1 cellular context compared by ENCODE assay signal in the genomic region with DNA sequence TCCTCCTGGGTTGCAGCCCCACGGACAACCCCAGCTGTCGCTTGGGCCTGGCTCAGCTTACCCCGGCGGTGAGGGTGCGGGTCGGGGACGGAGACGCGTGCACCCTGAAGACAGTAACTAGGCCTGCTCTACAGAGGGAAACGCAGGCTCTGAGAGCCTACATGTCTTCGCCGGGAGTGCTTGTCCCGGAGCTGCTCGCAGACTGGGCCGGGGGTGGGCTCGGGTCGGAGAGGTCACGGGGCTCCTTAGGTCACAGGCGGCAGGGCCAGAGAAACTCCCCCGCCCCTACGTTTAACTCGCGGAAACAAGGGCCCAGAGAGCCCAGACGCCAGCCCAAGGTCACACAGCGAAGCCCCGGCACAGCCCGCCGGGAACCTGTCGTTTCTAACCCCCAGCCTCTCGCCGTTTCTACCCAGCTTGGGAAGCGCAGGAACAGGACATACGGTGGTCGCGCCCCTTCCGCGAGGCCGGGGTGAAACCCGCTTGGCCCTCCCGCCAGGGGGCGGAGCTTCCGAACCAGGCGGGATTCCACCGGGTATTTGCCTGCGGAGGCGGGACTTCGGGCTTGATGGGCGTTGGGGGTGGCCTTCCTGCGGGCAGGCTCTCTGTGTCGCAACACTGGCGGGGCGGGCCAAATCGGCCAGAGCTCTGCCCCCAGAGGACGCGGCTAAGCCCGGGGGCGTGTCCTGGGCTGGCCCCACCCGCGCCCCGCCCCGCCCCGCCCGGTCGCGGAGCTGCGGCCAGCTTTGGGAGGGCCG.
A peak's percentile ranks its signal among the peaks of the same experiment; 100 is the strongest.
TF ChIP-seq lines count a peak whose summit lies in the region.

A gene with protein sequence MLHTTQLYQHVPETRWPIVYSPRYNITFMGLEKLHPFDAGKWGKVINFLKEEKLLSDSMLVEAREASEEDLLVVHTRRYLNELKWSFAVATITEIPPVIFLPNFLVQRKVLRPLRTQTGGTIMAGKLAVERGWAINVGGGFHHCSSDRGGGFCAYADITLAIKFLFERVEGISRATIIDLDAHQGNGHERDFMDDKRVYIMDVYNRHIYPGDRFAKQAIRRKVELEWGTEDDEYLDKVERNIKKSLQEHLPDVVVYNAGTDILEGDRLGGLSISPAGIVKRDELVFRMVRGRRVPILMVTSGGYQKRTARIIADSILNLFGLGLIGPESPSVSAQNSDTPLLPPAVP (plus strand): TSS at position 725 of the 758 bp plus-strand sequence. CDS start 42 bp downstream, outside the sequence.

TF ChIP-seq in H1, 55 proteins besides CTCF, POLR2A, EP300 and RAD21 (continues in another document):
- no peak for TF ChIP-seq BACH1 (IDR thresholded peaks at IDR 0.05; ENCODE audit: low read length)
- TF ChIP-seq SUZ12 (IDR thresholded peaks at IDR 0.05; ENCODE audit: low read length) = no peak
- TF ChIP-seq RNF2 (IDR thresholded peaks at IDR 0.05; ENCODE audit: borderline replicate concordance, low read depth, low read length, missing control alignments, poor library complexity, severe bottlenecking) = no peak
- TF ChIP-seq SAP30 (IDR thresholded peaks at IDR 0.05; ENCODE audit: insufficient read depth, insufficient replicate concordance, low read length) = no peak
- TF ChIP-seq, protein P1, sequence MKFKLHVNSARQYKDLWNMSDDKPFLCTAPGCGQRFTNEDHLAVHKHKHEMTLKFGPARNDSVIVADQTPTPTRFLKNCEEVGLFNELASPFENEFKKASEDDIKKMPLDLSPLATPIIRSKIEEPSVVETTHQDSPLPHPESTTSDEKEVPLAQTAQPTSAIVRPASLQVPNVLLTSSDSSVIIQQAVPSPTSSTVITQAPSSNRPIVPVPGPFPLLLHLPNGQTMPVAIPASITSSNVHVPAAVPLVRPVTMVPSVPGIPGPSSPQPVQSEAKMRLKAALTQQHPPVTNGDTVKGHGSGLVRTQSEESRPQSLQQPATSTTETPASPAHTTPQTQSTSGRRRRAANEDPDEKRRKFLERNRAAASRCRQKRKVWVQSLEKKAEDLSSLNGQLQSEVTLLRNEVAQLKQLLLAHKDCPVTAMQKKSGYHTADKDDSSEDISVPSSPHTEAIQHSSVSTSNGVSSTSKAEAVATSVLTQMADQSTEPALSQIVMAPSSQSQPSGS (IDR thresholded peaks at IDR 0.05; ENCODE audit: low read length) = no peak
- TF ChIP-seq, protein P2, sequence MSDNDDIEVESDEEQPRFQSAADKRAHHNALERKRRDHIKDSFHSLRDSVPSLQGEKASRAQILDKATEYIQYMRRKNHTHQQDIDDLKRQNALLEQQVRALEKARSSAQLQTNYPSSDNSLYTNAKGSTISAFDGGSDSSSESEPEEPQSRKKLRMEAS (IDR thresholded peaks at IDR 0.05) = no peak
- TF ChIP-seq, protein P3, sequence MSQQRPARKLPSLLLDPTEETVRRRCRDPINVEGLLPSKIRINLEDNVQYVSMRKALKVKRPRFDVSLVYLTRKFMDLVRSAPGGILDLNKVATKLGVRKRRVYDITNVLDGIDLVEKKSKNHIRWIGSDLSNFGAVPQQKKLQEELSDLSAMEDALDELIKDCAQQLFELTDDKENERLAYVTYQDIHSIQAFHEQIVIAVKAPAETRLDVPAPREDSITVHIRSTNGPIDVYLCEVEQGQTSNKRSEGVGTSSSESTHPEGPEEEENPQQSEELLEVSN (IDR thresholded peaks at IDR 0.05) = no peak
- TF ChIP-seq HDAC2 (IDR thresholded peaks at IDR 0.05; ENCODE audit: borderline replicate concordance in 1 of 2, low read depth in 2 of 2, low read length in 2 of 2) = no peak
- TF ChIP-seq SP1 (IDR thresholded peaks at IDR 0.05; ENCODE audit: low read depth, low read length) = peak; percentile 48; the same call in 1 of the 2 replicates
- 0 out of 2 replicates have a peak, but pooled peaks have one; percentile 1 for TF ChIP-seq YY1 (IDR thresholded peaks at IDR 0.05; ENCODE audit: low read depth, low read length)
- no peak for TF ChIP-seq RFX5 (IDR thresholded peaks at IDR 0.05; ENCODE audit: borderline replicate concordance, low read depth, low read length)
- no peak for TF ChIP-seq KDM5A (IDR thresholded peaks at IDR 0.05; ENCODE audit: low read length)
- TF ChIP-seq, protein P4, sequence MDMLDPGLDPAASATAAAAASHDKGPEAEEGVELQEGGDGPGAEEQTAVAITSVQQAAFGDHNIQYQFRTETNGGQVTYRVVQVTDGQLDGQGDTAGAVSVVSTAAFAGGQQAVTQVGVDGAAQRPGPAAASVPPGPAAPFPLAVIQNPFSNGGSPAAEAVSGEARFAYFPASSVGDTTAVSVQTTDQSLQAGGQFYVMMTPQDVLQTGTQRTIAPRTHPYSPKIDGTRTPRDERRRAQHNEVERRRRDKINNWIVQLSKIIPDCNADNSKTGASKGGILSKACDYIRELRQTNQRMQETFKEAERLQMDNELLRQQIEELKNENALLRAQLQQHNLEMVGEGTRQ (IDR thresholded peaks at IDR 0.05; ENCODE audit: low read length) = no peak
- TF ChIP-seq JUND (IDR thresholded peaks at IDR 0.05; ENCODE audit: low read length) = no peak
- TF ChIP-seq EGR1 (IDR thresholded peaks at IDR 0.05; ENCODE audit: borderline replicate concordance, low read depth, low read length) = no peak
- TF ChIP-seq TAF7 (optimal IDR thresholded peaks at IDR 0.05; ENCODE audit: borderline replicate concordance, low read depth, low read length) = no peak
- TF ChIP-seq KDM1A (IDR thresholded peaks at IDR 0.05; ENCODE audit: borderline replicate concordance, low read length) = peak; percentile 67
- no peak for TF ChIP-seq POU5F1 (IDR thresholded peaks at IDR 0.05; ENCODE audit: low read depth, low read length)
- TF ChIP-seq CEBPB (IDR thresholded peaks at IDR 0.05; ENCODE audit: low read depth, low read length) = peak; percentile 99
- no peak for TF ChIP-seq GTF2F1 (IDR thresholded peaks at IDR 0.05; ENCODE audit: borderline replicate concordance, low read depth, low read length)
- TF ChIP-seq TAF1 (IDR thresholded peaks at IDR 0.05; ENCODE audit: low read depth, low read length) = 0 out of 2 replicates have a peak, but pooled peaks have one; percentile 53
- 0 out of 2 replicates have a peak, but pooled peaks have one; percentile 60 for TF ChIP-seq POLR2AphosphoS5 (IDR thresholded peaks at IDR 0.05; ENCODE audit: low read depth, low read length)
- TF ChIP-seq, protein P5, sequence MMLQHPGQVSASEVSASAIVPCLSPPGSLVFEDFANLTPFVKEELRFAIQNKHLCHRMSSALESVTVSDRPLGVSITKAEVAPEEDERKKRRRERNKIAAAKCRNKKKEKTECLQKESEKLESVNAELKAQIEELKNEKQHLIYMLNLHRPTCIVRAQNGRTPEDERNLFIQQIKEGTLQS (IDR thresholded peaks at IDR 0.05; ENCODE audit: insufficient read depth, low read depth, low read length) = no peak
- TF ChIP-seq TCF12 (IDR thresholded peaks at IDR 0.05; ENCODE audit: low read depth, low read length) = no peak
- no peak for TF ChIP-seq CHD1 (IDR thresholded peaks at IDR 0.05; ENCODE audit: low read depth, low read length)
- no peak for TF ChIP-seq JUN (IDR thresholded peaks at IDR 0.05; ENCODE audit: low read depth, low read length)
- TF ChIP-seq HDAC6 (IDR thresholded peaks at IDR 0.05; ENCODE audit: low read depth, low read length) = no peak
- TF ChIP-seq RXRA (IDR thresholded peaks at IDR 0.05; ENCODE audit: insufficient read depth, low read depth, low read length) = no peak
- TF ChIP-seq, protein P6, sequence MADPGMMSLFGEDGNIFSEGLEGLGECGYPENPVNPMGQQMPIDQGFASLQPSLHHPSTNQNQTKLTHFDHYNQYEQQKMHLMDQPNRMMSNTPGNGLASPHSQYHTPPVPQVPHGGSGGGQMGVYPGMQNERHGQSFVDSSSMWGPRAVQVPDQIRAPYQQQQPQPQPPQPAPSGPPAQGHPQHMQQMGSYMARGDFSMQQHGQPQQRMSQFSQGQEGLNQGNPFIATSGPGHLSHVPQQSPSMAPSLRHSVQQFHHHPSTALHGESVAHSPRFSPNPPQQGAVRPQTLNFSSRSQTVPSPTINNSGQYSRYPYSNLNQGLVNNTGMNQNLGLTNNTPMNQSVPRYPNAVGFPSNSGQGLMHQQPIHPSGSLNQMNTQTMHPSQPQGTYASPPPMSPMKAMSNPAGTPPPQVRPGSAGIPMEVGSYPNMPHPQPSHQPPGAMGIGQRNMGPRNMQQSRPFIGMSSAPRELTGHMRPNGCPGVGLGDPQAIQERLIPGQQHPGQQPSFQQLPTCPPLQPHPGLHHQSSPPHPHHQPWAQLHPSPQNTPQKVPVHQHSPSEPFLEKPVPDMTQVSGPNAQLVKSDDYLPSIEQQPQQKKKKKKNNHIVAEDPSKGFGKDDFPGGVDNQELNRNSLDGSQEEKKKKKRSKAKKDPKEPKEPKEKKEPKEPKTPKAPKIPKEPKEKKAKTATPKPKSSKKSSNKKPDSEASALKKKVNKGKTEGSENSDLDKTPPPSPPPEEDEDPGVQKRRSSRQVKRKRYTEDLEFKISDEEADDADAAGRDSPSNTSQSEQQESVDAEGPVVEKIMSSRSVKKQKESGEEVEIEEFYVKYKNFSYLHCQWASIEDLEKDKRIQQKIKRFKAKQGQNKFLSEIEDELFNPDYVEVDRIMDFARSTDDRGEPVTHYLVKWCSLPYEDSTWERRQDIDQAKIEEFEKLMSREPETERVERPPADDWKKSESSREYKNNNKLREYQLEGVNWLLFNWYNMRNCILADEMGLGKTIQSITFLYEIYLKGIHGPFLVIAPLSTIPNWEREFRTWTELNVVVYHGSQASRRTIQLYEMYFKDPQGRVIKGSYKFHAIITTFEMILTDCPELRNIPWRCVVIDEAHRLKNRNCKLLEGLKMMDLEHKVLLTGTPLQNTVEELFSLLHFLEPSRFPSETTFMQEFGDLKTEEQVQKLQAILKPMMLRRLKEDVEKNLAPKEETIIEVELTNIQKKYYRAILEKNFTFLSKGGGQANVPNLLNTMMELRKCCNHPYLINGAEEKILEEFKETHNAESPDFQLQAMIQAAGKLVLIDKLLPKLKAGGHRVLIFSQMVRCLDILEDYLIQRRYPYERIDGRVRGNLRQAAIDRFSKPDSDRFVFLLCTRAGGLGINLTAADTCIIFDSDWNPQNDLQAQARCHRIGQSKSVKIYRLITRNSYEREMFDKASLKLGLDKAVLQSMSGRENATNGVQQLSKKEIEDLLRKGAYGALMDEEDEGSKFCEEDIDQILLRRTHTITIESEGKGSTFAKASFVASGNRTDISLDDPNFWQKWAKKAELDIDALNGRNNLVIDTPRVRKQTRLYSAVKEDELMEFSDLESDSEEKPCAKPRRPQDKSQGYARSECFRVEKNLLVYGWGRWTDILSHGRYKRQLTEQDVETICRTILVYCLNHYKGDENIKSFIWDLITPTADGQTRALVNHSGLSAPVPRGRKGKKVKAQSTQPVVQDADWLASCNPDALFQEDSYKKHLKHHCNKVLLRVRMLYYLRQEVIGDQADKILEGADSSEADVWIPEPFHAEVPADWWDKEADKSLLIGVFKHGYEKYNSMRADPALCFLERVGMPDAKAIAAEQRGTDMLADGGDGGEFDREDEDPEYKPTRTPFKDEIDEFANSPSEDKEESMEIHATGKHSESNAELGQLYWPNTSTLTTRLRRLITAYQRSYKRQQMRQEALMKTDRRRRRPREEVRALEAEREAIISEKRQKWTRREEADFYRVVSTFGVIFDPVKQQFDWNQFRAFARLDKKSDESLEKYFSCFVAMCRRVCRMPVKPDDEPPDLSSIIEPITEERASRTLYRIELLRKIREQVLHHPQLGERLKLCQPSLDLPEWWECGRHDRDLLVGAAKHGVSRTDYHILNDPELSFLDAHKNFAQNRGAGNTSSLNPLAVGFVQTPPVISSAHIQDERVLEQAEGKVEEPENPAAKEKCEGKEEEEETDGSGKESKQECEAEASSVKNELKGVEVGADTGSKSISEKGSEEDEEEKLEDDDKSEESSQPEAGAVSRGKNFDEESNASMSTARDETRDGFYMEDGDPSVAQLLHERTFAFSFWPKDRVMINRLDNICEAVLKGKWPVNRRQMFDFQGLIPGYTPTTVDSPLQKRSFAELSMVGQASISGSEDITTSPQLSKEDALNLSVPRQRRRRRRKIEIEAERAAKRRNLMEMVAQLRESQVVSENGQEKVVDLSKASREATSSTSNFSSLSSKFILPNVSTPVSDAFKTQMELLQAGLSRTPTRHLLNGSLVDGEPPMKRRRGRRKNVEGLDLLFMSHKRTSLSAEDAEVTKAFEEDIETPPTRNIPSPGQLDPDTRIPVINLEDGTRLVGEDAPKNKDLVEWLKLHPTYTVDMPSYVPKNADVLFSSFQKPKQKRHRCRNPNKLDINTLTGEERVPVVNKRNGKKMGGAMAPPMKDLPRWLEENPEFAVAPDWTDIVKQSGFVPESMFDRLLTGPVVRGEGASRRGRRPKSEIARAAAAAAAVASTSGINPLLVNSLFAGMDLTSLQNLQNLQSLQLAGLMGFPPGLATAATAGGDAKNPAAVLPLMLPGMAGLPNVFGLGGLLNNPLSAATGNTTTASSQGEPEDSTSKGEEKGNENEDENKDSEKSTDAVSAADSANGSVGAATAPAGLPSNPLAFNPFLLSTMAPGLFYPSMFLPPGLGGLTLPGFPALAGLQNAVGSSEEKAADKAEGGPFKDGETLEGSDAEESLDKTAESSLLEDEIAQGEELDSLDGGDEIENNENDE (IDR thresholded peaks at IDR 0.05; ENCODE audit: insufficient replicate concordance, low read length) = no peak
- no peak for TF ChIP-seq SIX5 (IDR thresholded peaks at IDR 0.05; ENCODE audit: low read depth, low read length)
- TF ChIP-seq BCL11A (IDR thresholded peaks at IDR 0.05; ENCODE audit: low read depth in 2 of 2, low read length in 2 of 2) = no peak
- TF ChIP-seq TEAD4 (IDR thresholded peaks at IDR 0.05; ENCODE audit: low read depth, low read length) = peak; percentile 56; the same call in 1 of the 2 replicates
- TF ChIP-seq CTBP2 (IDR thresholded peaks at IDR 0.05; ENCODE audit: borderline replicate concordance, insufficient read depth, insufficient read length, low read length) = no peak
- TF ChIP-seq SP2 (IDR thresholded peaks at IDR 0.05; ENCODE audit: low read length) = no peak; the same call in 1 of the 2 replicates
- no peak for TF ChIP-seq CBX5 (IDR thresholded peaks at IDR 0.05; ENCODE audit: low read depth, low read length)
- TF ChIP-seq NANOG (IDR thresholded peaks at IDR 0.05; ENCODE audit: insufficient read depth, low read depth, low read length, poor library complexity, severe bottlenecking) = no peak
- no peak; the same call in none of the 2 replicates for TF ChIP-seq RBBP5 (IDR thresholded peaks at IDR 0.05; ENCODE audit: borderline replicate concordance, low read depth, low read length)
- 0 out of 2 replicates have a peak, but pooled peaks have one; percentile 40 for TF ChIP-seq CHD2 (IDR thresholded peaks at IDR 0.05; ENCODE audit: low read length)
- TF ChIP-seq SRF (IDR thresholded peaks at IDR 0.05; ENCODE audit: low read depth, low read length) = no peak
- no peak for TF ChIP-seq EZH2 (IDR thresholded peaks at IDR 0.05; ENCODE audit: low read depth, low read length, severe bottlenecking)
- peak in 1 of 2 experiments; percentile 48; a peak in 1 of 4 replicates for TF ChIP-seq SIN3A (conservative IDR thresholded peaks at IDR 0.05 in 1 of 2, IDR thresholded peaks at IDR 0.05 in 1 of 2; ENCODE audit: low read depth in 1 of 2, low read length in 2 of 2)
- TF ChIP-seq CBX8 (IDR thresholded peaks at IDR 0.05; ENCODE audit: borderline replicate concordance, low read depth, low read length) = no peak
- no peak for TF ChIP-seq NRF1 (IDR thresholded peaks at IDR 0.05; ENCODE audit: low read depth, low read length)
- TF ChIP-seq BRCA1 (IDR thresholded peaks at IDR 0.05; ENCODE audit: low read depth, low read length) = no peak
- TF ChIP-seq MAFK (IDR thresholded peaks at IDR 0.05; ENCODE audit: low read depth, low read length) = no peak
- TF ChIP-seq ZNF274 (IDR thresholded peaks at IDR 0.05; ENCODE audit: borderline replicate concordance, extremely low read depth, low read length) = no peak
- no peak for TF ChIP-seq SP4 (IDR thresholded peaks at IDR 0.05; ENCODE audit: low read length)
- no peak for TF ChIP-seq SIRT6 (IDR thresholded peaks at IDR 0.05; ENCODE audit: low read length)
- TF ChIP-seq TBP (IDR thresholded peaks at IDR 0.05; ENCODE audit: low read depth, low read length) = no peak; the same call in 1 of the 2 replicates
- peak; percentile 18 for TF ChIP-seq KDM4A (IDR thresholded peaks at IDR 0.05; ENCODE audit: low read depth, low read length, severe bottlenecking)
- no peak for TF ChIP-seq FOSL1 (IDR thresholded peaks at IDR 0.05; ENCODE audit: insufficient read depth, low read depth, low read length)
